ENCODE assay signal across 1 cellular context in genomic region chr7:43763183-43763582, GRCh38.
TF ChIP-seq lines count a peak whose summit lies in the region.

No MANE protein-coding gene starts in this region.

TF ChIP-seq in GM23338, 12 proteins besides CTCF, POLR2A, EP300 and RAD21:
- TF ChIP-seq REST (IDR thresholded peaks at IDR 0.05; ENCODE audit: unreplicated experiment) = no peak
- TF ChIP-seq ZNF462 (CRISPR knock-in tag; IDR thresholded peaks at IDR 0.05) = no peak
- no peak for TF ChIP-seq ETS1 (IDR thresholded peaks at IDR 0.05)
- TF ChIP-seq EZH2 (IDR thresholded peaks at IDR 0.05; ENCODE audit: low read depth, unreplicated experiment) = no peak
- no peak for TF ChIP-seq CREB1 (CRISPR knock-in tag; IDR thresholded peaks at IDR 0.05; ENCODE audit: low read depth)
- TF ChIP-seq NANOG (IDR thresholded peaks at IDR 0.05; ENCODE audit: borderline replicate concordance) = no peak
- no peak for TF ChIP-seq JUNB (IDR thresholded peaks at IDR 0.05; ENCODE audit: unreplicated experiment)
- TF ChIP-seq EZH2phosphoT487 (IDR thresholded peaks at IDR 0.05; ENCODE audit: unreplicated experiment) = no peak
- TF ChIP-seq POLR2AphosphoS5 (IDR thresholded peaks at IDR 0.05; ENCODE audit: low read depth) = no peak
- TF ChIP-seq ZNF114 (CRISPR knock-in tag; IDR thresholded peaks at IDR 0.05) = no peak
- TF ChIP-seq STAT1 (IDR thresholded peaks at IDR 0.05; ENCODE audit: unreplicated experiment) = no peak
- TF ChIP-seq ZNF331 (CRISPR knock-in tag; IDR thresholded peaks at IDR 0.05; ENCODE audit: low read depth) = no peak
